In genomic region chr2:240462073-240462703, GRCh38 we compare ENCODE assay signal across 2 cellular contexts.
TF ChIP-seq lines count a peak whose summit lies in the region.

No MANE protein-coding gene starts in this region.

TF ChIP-seq in IMR-90, 13 proteins besides CTCF, POLR2A, EP300 and RAD21 (continued from another document):
- no peak for TF ChIP-seq MXI1 (IDR thresholded peaks at IDR 0.05; ENCODE audit: borderline replicate concordance, low read depth, low read length)
- TF ChIP-seq RFX5 (IDR thresholded peaks at IDR 0.05; ENCODE audit: low read depth, low read length): no peak
- TF ChIP-seq, protein P1, sequence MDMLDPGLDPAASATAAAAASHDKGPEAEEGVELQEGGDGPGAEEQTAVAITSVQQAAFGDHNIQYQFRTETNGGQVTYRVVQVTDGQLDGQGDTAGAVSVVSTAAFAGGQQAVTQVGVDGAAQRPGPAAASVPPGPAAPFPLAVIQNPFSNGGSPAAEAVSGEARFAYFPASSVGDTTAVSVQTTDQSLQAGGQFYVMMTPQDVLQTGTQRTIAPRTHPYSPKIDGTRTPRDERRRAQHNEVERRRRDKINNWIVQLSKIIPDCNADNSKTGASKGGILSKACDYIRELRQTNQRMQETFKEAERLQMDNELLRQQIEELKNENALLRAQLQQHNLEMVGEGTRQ (IDR thresholded peaks at IDR 0.05; ENCODE audit: low read depth, low read length): no peak
- TF ChIP-seq MAZ (IDR thresholded peaks at IDR 0.05; ENCODE audit: borderline replicate concordance, low read depth, low read length): no peak
- TF ChIP-seq ELK1 (IDR thresholded peaks at IDR 0.05; ENCODE audit: borderline replicate concordance, low read depth, low read length): no peak
- TF ChIP-seq SMC3 (IDR thresholded peaks at IDR 0.05; ENCODE audit: low read depth, low read length): no peak
- TF ChIP-seq RCOR1 (IDR thresholded peaks at IDR 0.05; ENCODE audit: insufficient replicate concordance, low read length): no peak
- no peak for TF ChIP-seq NFE2L2 (IDR thresholded peaks at IDR 0.05; ENCODE audit: low read depth, low read length)

TF ChIP-seq in SK-N-SH, 30 proteins besides CTCF, POLR2A, EP300 and RAD21 (continued from another document):
- TF ChIP-seq, protein P2, sequence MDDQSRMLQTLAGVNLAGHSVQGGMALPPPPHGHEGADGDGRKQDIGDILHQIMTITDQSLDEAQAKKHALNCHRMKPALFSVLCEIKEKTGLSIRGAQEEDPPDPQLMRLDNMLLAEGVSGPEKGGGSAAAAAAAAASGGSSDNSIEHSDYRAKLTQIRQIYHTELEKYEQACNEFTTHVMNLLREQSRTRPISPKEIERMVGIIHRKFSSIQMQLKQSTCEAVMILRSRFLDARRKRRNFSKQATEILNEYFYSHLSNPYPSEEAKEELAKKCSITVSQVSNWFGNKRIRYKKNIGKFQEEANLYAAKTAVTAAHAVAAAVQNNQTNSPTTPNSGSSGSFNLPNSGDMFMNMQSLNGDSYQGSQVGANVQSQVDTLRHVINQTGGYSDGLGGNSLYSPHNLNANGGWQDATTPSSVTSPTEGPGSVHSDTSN (IDR thresholded peaks at IDR 0.05): no peak
- TF ChIP-seq TAF1 (IDR thresholded peaks at IDR 0.05; ENCODE audit: borderline replicate concordance, low read depth, low read length): no peak
- no peak for TF ChIP-seq SMC3 (IDR thresholded peaks at IDR 0.05; ENCODE audit: low read depth, low read length)
- no peak for TF ChIP-seq TEAD4 (IDR thresholded peaks at IDR 0.05; ENCODE audit: borderline replicate concordance, insufficient read depth)
- TF ChIP-seq IRF3 (IDR thresholded peaks at IDR 0.05; ENCODE audit: low read depth, low read length): no peak
- no peak for TF ChIP-seq FOXJ3 (CRISPR knock-in tag; IDR thresholded peaks at IDR 0.05)
- TF ChIP-seq MXI1 (IDR thresholded peaks at IDR 0.05; ENCODE audit: low read depth, low read length): no peak
- TF ChIP-seq SIN3A (IDR thresholded peaks at IDR 0.05; ENCODE audit: borderline replicate concordance, low read depth, low read length): no peak
TF ChIP-seq in SK-N-SH: peak in this region for 0.
